Comparison of ENCODE assay signal across 14 cellular contexts in the genomic region with DNA sequence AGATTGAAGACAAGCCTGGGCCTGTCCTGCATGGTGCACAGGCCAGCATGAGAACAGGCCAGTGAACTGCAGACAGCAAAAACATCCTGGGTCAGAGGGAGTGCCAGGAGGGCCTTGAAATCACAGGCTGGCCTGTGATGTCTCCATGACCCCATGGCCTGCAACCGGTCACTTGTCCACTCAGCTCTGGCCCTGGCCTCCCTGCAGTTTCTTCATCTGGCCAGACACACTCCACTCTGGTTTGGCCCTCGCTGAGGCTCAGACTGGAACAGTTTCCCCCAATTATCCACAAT. TPM values are rescaled to one million over a fixed set of nuclear protein-coding genes. Genes with fewer than 3 reads are reported as not detected.
DNase-seq lines count a peak whose midpoint lies in the region; ATAC-seq and TF ChIP-seq lines count a peak whose summit lies in the region.
"Had no signal": no experiment of that assay in that cellular context is flagged by ENCODE, and none has a peak within 500 bp of the region (broad histone marks: within the 10 kb centered on the region; RNA-seq: fewer than 3 reads in every experiment).

No MANE protein-coding gene starts in this region.

- no peak for ATAC-seq in left colon

- H3K9ac ChIP-seq in BLaER1: peak overlapping the region; percentile 49; the same call in 1 of the 2 replicates

- intact Hi-C loops in breast epithelium (cut with DNase I; ENCODE audit: low total_unique reads) (no loop called here), prostate gland (cut with DNase I) (no loop called here), left colon (cut with DNase I, micrococcal nuclease) (no loop called here)
- intact Hi-C loops in activated T-helper 2 cell treated with anti-CD3 and anti-CD28 coated beads, Interferon-gamma antibody, Interleukin-2, Interleukin-4, amounts not matched to agents 10 μg/mL and 5 μg/mL and 100 μg/mL, durations not matched to agents 14 hours and 24 hours and 36 hours (cut with micrococcal nuclease): no loop called here

- H4K20me1 ChIP-seq in BLaER1: no peaks in the 10 kb centered on the region

- H3K36me3 Mint-ChIP-seq in immature natural killer cell: peaks cover 0 to 4% (median 3%) of the 10 kb centered on the region in 3 donors
- H3K36me3 Mint-ChIP-seq in activated T-helper 2 cell treated with anti-CD3 and anti-CD28 coated beads, Interferon-gamma antibody, Interleukin-2, Interleukin-4, amounts not matched to agents 10 μg/mL and 5 μg/mL and 100 μg/mL, durations not matched to agents 14 hours and 24 hours and 36 hours (ENCODE audit: low read depth): no peaks in the 10 kb centered on the region
- no peaks in the 10 kb centered on the region for H3K36me3 Mint-ChIP-seq in type B pancreatic cell

- no peaks in the 10 kb centered on the region for H3K27me3 Mint-ChIP-seq in immature natural killer cell (ENCODE audit: low read depth in 3 of 3)
- H3K27me3 Mint-ChIP-seq in activated T-helper 2 cell treated with anti-CD3 and anti-CD28 coated beads, Interferon-gamma antibody, Interleukin-2, Interleukin-4, amounts not matched to agents 10 μg/mL and 5 μg/mL and 100 μg/mL, durations not matched to agents 14 hours and 24 hours and 36 hours (ENCODE audit: low read depth): no peaks in the 10 kb centered on the region
- H3K27me3 Mint-ChIP-seq in type B pancreatic cell: no peaks in the 10 kb centered on the region

- H3K4me1 Mint-ChIP-seq in immature natural killer cell (peaks cover 99 to 100% of the 10 kb centered on the region in 2 donors), type B pancreatic cell (ENCODE audit: unreplicated experiment) (peaks cover 41% of the 10 kb centered on the region)
- H3K4me1 Mint-ChIP-seq in activated T-helper 2 cell treated with anti-CD3 and anti-CD28 coated beads, Interferon-gamma antibody, Interleukin-2, Interleukin-4, amounts not matched to agents 10 μg/mL and 5 μg/mL and 100 μg/mL, durations not matched to agents 14 hours and 24 hours and 36 hours (ENCODE audit: low read depth): peaks cover 18% of the 10 kb centered on the region

- no peaks in the 10 kb centered on the region for H3K9me3 ChIP-seq in BLaER1
- no peaks in the 10 kb centered on the region for H3K9me3 ChIP-seq in breast epithelium
- H3K9me3 ChIP-seq in prostate gland: no peaks in the 10 kb centered on the region

- peak overlapping the region; percentile 88 for H3K4me2 ChIP-seq in BLaER1
- H3K4me2 ChIP-seq: PC-9 had no signal

- no peaks in the 10 kb centered on the region for H3K27me3 ChIP-seq in BLaER1
- no peaks in the 10 kb centered on the region for H3K27me3 ChIP-seq in breast epithelium
- no peaks in the 10 kb centered on the region for H3K27me3 ChIP-seq in prostate gland (replicated peaks; ENCODE audit: insufficient read depth)

- peaks cover 88% of the 10 kb centered on the region for H3K4me1 ChIP-seq in BLaER1
- peaks cover 23 to 32% of the 10 kb centered on the region in 2 donors for H3K4me1 ChIP-seq in breast epithelium
- peaks cover 20% of the 10 kb centered on the region for H3K4me1 ChIP-seq in prostate gland (replicated peaks)

- H3K4me3 Mint-ChIP-seq in immature natural killer cell (peak overlapping the region in 4 of 5 donors; percentile 69 to 77 (median 73)), type B pancreatic cell (no peak overlapping the region)
- H3K4me3 Mint-ChIP-seq in activated T-helper 2 cell treated with anti-CD3 and anti-CD28 coated beads, Interferon-gamma antibody, Interleukin-2, Interleukin-4, amounts not matched to agents 10 μg/mL and 5 μg/mL and 100 μg/mL, durations not matched to agents 14 hours and 24 hours and 36 hours (ENCODE audit: low read depth): no peak overlapping the region
- H3K4me3 Mint-ChIP-seq: H9 had no signal

- peak overlapping the region; percentile 90 to 94 (median 93) for H3K27ac Mint-ChIP-seq in immature natural killer cell
- no peak overlapping the region for H3K27ac Mint-ChIP-seq in activated T-helper 2 cell treated with anti-CD3 and anti-CD28 coated beads, Interferon-gamma antibody, Interleukin-2, Interleukin-4, amounts not matched to agents 10 μg/mL and 5 μg/mL and 100 μg/mL, durations not matched to agents 14 hours and 24 hours and 36 hours
- H3K27ac Mint-ChIP-seq in type B pancreatic cell: no peak overlapping the region

- H3K9me3 Mint-ChIP-seq in immature natural killer cell (no peaks in the 10 kb centered on the region), type B pancreatic cell (no peaks in the 10 kb centered on the region)
- no peaks in the 10 kb centered on the region for H3K9me3 Mint-ChIP-seq in activated T-helper 2 cell treated with anti-CD3 and anti-CD28 coated beads, Interferon-gamma antibody, Interleukin-2, Interleukin-4, amounts not matched to agents 10 μg/mL and 5 μg/mL and 100 μg/mL, durations not matched to agents 14 hours and 24 hours and 36 hours
- H3K9me3 Mint-ChIP-seq: H9 had no signal

- H3K36me3 ChIP-seq in BLaER1: no peaks in the 10 kb centered on the region
- H3K36me3 ChIP-seq in breast epithelium: no peaks in the 10 kb centered on the region
- no peaks in the 10 kb centered on the region for H3K36me3 ChIP-seq in prostate gland

- TF ChIP-seq POLR2A in breast epithelium (IDR thresholded peaks at IDR 0.05) (no peak), prostate gland (IDR thresholded peaks at IDR 0.05) (no peak)

- H3K27ac ChIP-seq in BLaER1 (peak overlapping the region; percentile 84), breast epithelium (peak overlapping the region; percentile 79 to 92), prostate gland (peak overlapping the region; percentile 66 to 71)
- H3K27ac ChIP-seq: PC-9 had no signal

- no peak for DNase-seq in breast epithelium (ENCODE audit: low spot score in 2 of 2)
- no peak for DNase-seq in immature natural killer cell
- DNase-seq in prostate gland (ENCODE audit: low spot score): no peak
- no peak for DNase-seq in activated T-helper 2 cell treated with anti-CD3 and anti-CD28 coated beads, Interferon-gamma antibody, Interleukin-2, Interleukin-4, amounts not matched to agents 10 μg/mL and 5 μg/mL and 100 μg/mL, durations not matched to agents 14 hours and 24 hours and 36 hours (ENCODE audit: low spot score)
- DNase-seq in GM10266 (ENCODE audit: extremely low spot score): no peak
- no peak for DNase-seq in type B pancreatic cell (ENCODE audit: extremely low spot score, unreplicated experiment)
- no peak for DNase-seq in left colon
- DNase-seq: activated gamma-delta T cell treated with Interleukin-2 at 50 U/mL for 16 hours, H9, NCI-H1436 had no signal

- WGBS in prostate gland: 46% methylated on average over 2 of the region's 2 CpGs

- H3K4me3 ChIP-seq in BLaER1 (no peak overlapping the region), breast epithelium (peak overlapping the region in 1 of 3 donors; percentile 34), prostate gland (no peak overlapping the region)
- H3K4me3 ChIP-seq: lung, PC-9 had no signal

- TF ChIP-seq CTCF in breast epithelium (IDR thresholded peaks at IDR 0.05): no peak
- TF ChIP-seq CTCF in prostate gland (IDR thresholded peaks at IDR 0.05): no peak
- TF ChIP-seq CTCF in GM10266 (IDR thresholded peaks at IDR 0.05; ENCODE audit: control insufficient read depth, insufficient read depth, low read depth, missing control alignments): no peak
- TF ChIP-seq CTCF in type B pancreatic cell (conservative IDR thresholded peaks at IDR 0.05): no peak

RNA-seq across cellular contexts. Expression of gene CYRIA, which starts 12.6 kb away (rescaled TPM):
- total RNA-seq in breast epithelium (10 to 100 TPM; 12.5 to 18.7 (median 17.7) TPM), prostate gland (10 to 100 TPM in 1 of 2 donors, 1 to 10 TPM in 1; 6.5 to 10.3 TPM), type B pancreatic cell (ENCODE audit: low replicate concordance) (6.5 and 28.2 TPM in 2 replicates), left colon (1 to 10 TPM; 2.4 to 6.4 TPM)
- 10 to 100 TPM; 24.0 to 41.8 (median 25.3) TPM for polyA plus RNA-seq in immature natural killer cell
- 1.8 TPM in 2 replicates for total RNA-seq in activated T-helper 2 cell treated with anti-CD3 and anti-CD28 coated beads, Interferon-gamma antibody, Interleukin-2, Interleukin-4, amounts not matched to agents 10 μg/mL and 5 μg/mL and 100 μg/mL, durations not matched to agents 14 hours and 24 hours and 36 hours
- total RNA-seq: G401 had no signal

Comparison
In these comparisons a context has a peak if more than half of its experiments do, and no peak if none do; other contexts are left out.
1. H3K27ac Mint-ChIP-seq: peak in immature natural killer cell (6 of 6); none in activated T-helper 2 cell treated with anti-CD3 and anti-CD28 coated beads, Interferon-gamma antibody, Interleukin-2, Interleukin-4, amounts not matched to agents 10 μg/mL and 5 μg/mL and 100 μg/mL, durations not matched to agents 14 hours and 24 hours and 36 hours (single experiment) and type B pancreatic cell (single experiment).
2. H3K4me3 Mint-ChIP-seq: peak in immature natural killer cell (4 of 5); none in activated T-helper 2 cell treated with anti-CD3 and anti-CD28 coated beads, Interferon-gamma antibody, Interleukin-2, Interleukin-4, amounts not matched to agents 10 μg/mL and 5 μg/mL and 100 μg/mL, durations not matched to agents 14 hours and 24 hours and 36 hours (single experiment) and type B pancreatic cell (single experiment).
3. Peak in every context shown above with its lines, with median percentiles within 50 percentile points of each other: H3K27ac ChIP-seq.